Comparison of ENCODE assay signal across 22 cellular contexts in the genomic region with DNA sequence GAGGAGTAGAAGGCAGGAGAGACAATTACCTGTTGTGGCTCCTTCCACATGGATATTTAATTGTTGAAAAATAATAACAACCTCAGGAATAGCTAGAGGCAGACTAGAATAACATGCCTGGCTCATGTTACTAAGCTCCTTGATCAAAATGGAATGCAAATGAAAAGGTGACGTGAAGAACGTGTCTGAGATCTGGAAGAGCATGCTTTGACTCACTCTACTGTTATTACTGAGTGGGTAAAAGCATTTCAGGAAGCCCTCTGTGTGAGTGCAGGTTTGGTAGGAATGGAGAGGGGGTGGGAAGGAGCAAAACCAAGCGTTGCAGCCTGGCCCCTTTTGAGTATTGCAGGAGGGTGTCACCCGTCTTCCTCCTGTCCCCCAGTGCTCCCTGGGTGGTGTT.
"Had no signal": no experiment of that assay in that cellular context is flagged by ENCODE, and none has a peak within 500 bp of the region (broad histone marks: within the 10 kb centered on the region; RNA-seq: fewer than 3 reads in every experiment).

No MANE protein-coding gene starts in this region.

- H3K4me1 Mint-ChIP-seq: activated naive CD4-positive, alpha-beta T cell treated with anti-CD3 and anti-CD28 coated beads, Interleukin-2, amount 10 ng/mL, durations not matched to agents 7 days and 5 days; activated naive CD8-positive, alpha-beta T cell treated with anti-CD3 and anti-CD28 coated beads, Interleukin-2, amount 50 U/mL, for 24 hours; central memory CD8-positive, alpha-beta T cell; memory B cell; WTC11 had no signal

- FAIRE-seq: colon, endothelial cell of umbilical vein had no signal

- H3K4me3 Mint-ChIP-seq: activated CD4-positive, alpha-beta memory T cell treated with anti-CD3 and anti-CD28 coated beads for 36 hours; activated naive CD4-positive, alpha-beta T cell treated with anti-CD3 and anti-CD28 coated beads, Interleukin-2, amount 10 ng/mL, durations not matched to agents 7 days and 5 days; activated naive CD8-positive, alpha-beta T cell treated with anti-CD3 and anti-CD28 coated beads, Interleukin-2, amount 50 U/mL, for 24 hours; central memory CD8-positive, alpha-beta T cell; memory B cell; nephron; WTC11 had no signal

- DNase-seq: activated CD4-positive, alpha-beta memory T cell treated with anti-CD3 and anti-CD28 coated beads for 36 hours; activated CD4-positive, alpha-beta T cell treated with anti-CD3 and anti-CD28 coated beads for 4 hours; activated effector memory CD4-positive, alpha-beta T cell treated with anti-CD3 and anti-CD28 coated beads, Interleukin-2, amount 50 U/mL, for 16 hours; activated naive CD4-positive, alpha-beta T cell treated with anti-CD3 and anti-CD28 coated beads, Interleukin-2, amount 10 ng/mL, durations not matched to agents 7 days and 5 days; activated naive CD8-positive, alpha-beta T cell treated with anti-CD3 and anti-CD28 coated beads, Interleukin-2, amount 50 U/mL, for 24 hours; activated T-cell treated with anti-CD3 and anti-CD28 coated beads, Interleukin-2, amount 50 U/mL, for 48 hours; anterior cingulate cortex; effector memory CD4-positive, alpha-beta T cell; heart right ventricle; ovary; psoas muscle; stimulated activated CD4-positive, alpha-beta T cell treated with anti-CD3 and anti-CD28 coated beads, Interleukin-12 subunit alpha, Interleukin-12 subunit beta, amount 100 ng/mL, for 4 hours; stimulated activated CD4-positive, alpha-beta T cell treated with anti-CD3 and anti-CD28 coated beads, Interleukin-4, amount 100 ng/mL, for 4 hours; stimulated activated naive CD8-positive, alpha-beta T cell treated with anti-CD3 and anti-CD28 coated beads, Interleukin-15, Interleukin-2, amounts not matched to agents 100 U/mL and 50 U/mL, for 24 hours; T-helper 9 cell had no signal

- H3K9me3 Mint-ChIP-seq: activated CD4-positive, alpha-beta memory T cell treated with anti-CD3 and anti-CD28 coated beads for 36 hours; activated naive CD4-positive, alpha-beta T cell treated with anti-CD3 and anti-CD28 coated beads, Interleukin-2, amount 10 ng/mL, durations not matched to agents 7 days and 5 days; activated naive CD8-positive, alpha-beta T cell treated with anti-CD3 and anti-CD28 coated beads, Interleukin-2, amount 50 U/mL, for 24 hours; central memory CD8-positive, alpha-beta T cell; memory B cell; nephron; WTC11 had no signal

- H3K27ac Mint-ChIP-seq: activated CD4-positive, alpha-beta memory T cell treated with anti-CD3 and anti-CD28 coated beads for 36 hours; activated naive CD4-positive, alpha-beta T cell treated with anti-CD3 and anti-CD28 coated beads, Interleukin-2, amount 10 ng/mL, durations not matched to agents 7 days and 5 days; activated naive CD8-positive, alpha-beta T cell treated with anti-CD3 and anti-CD28 coated beads, Interleukin-2, amount 50 U/mL, for 24 hours; memory B cell; nephron; WTC11 had no signal

- H3K36me3 Mint-ChIP-seq: activated CD4-positive, alpha-beta memory T cell treated with anti-CD3 and anti-CD28 coated beads for 36 hours; activated naive CD4-positive, alpha-beta T cell treated with anti-CD3 and anti-CD28 coated beads, Interleukin-2, amount 10 ng/mL, durations not matched to agents 7 days and 5 days; memory B cell; WTC11 had no signal

- ATAC-seq: activated naive CD8-positive, alpha-beta T cell treated with anti-CD3 and anti-CD28 coated beads, Interleukin-2, amount 50 U/mL, for 24 hours; heart right ventricle; psoas muscle; right cardiac atrium; stimulated activated naive CD8-positive, alpha-beta T cell treated with anti-CD3 and anti-CD28 coated beads, Interleukin-15, Interleukin-2, amounts not matched to agents 100 U/mL and 50 U/mL, for 24 hours; WTC11 had no signal
